Comparison of ENCODE assay signal across 30 cellular contexts in genomic region chr11:109439684-109440083, GRCh38. TPM values are rescaled to one million over a fixed set of nuclear protein-coding genes. Genes with fewer than 3 reads are reported as not detected.
"Had no signal": no experiment of that assay in that cellular context is flagged by ENCODE, and none has a peak within 500 bp of the region (broad histone marks: within the 10 kb centered on the region; RNA-seq: fewer than 3 reads in every experiment).

No MANE protein-coding gene starts in this region.

- H3K27me3 ChIP-seq: colonic mucosa, esophagus squamous epithelium, neural progenitor cell, sigmoid colon, stomach, thyroid gland, vagina had no signal

- H3K9me3 ChIP-seq: colonic mucosa, esophagus squamous epithelium, prostate gland, sigmoid colon, stomach, thyroid gland, vagina had no signal

- ATAC-seq: naive thymus-derived CD4-positive, alpha-beta T cell; right cardiac atrium; stimulated activated effector memory CD8-positive, alpha-beta T cell treated with anti-CD3 and anti-CD28 coated beads, Interleukin-12 subunit alpha, Interleukin-12 subunit beta, amount 100 ng/mL, for 72 hours had no signal

- DNase-seq: colonic mucosa; effector CD8-positive, alpha-beta T cell; endodermal cell; esophagus squamous epithelium; foreskin melanocyte; glutamatergic neuron; hypothalamus; immature natural killer cell; islet precursor cell; kidney glomerular epithelial cell; mesendoderm; midbrain; naive thymus-derived CD4-positive, alpha-beta T cell; right cardiac atrium; sigmoid colon; stimulated activated CD4-positive, alpha-beta T cell treated with anti-CD3 and anti-CD28 coated beads, Interleukin-2, amount 100 ng/mL, for 24 hours; stimulated activated CD4-positive, alpha-beta T cell treated with anti-CD3 and anti-CD28 coated beads, Interleukin-4, amount 100 ng/mL, for 24 hours; stimulated activated naive CD4-positive, alpha-beta T cell treated with Interleukin-2 at 50 U/mL for 16 hours; stomach; thyroid gland; trophoblast cell had no signal

- H3K36me3 ChIP-seq: colonic mucosa, esophagus squamous epithelium, neural progenitor cell, prostate gland, sigmoid colon, stomach, thyroid gland, vagina had no signal

- H3K27ac ChIP-seq: colonic mucosa, esophagus squamous epithelium, neural progenitor cell, parathyroid adenoma, prostate gland, sigmoid colon, stomach, thyroid gland, vagina had no signal

- H3K4me3 ChIP-seq: colonic mucosa, esophagus squamous epithelium, neural progenitor cell, prostate gland, sigmoid colon, stomach, thyroid gland, vagina had no signal

- H3K4me1 ChIP-seq: colonic mucosa, esophagus squamous epithelium, parathyroid adenoma, prostate gland, sigmoid colon, stomach, thyroid gland, vagina had no signal

RNA-seq across cellular contexts. Expression of gene C11orf87, which starts 17.7 kb away (rescaled TPM):
- total RNA-seq: colonic mucosa; endodermal cell; epithelial cell of proximal tubule; lung microvascular endothelial cell; mucosa of gallbladder; naive thymus-derived CD4-positive, alpha-beta T cell; prostate gland; sigmoid colon; subcutaneous adipose tissue; thyroid gland; vagina had no signal
- polyA plus RNA-seq: naive thymus-derived CD4-positive, alpha-beta T cell; sigmoid colon had no signal
